In genomic region chr17:76736349-76737081, GRCh38 we compare ENCODE assay signal across 7 cellular contexts. TPM values are rescaled to one million over a fixed set of nuclear protein-coding genes. Genes with fewer than 3 reads are reported as not detected.
DNase-seq lines count a peak whose midpoint lies in the region; ATAC-seq lines count a peak whose summit lies in the region.

No MANE protein-coding gene starts in this region.

- ATAC-seq in GM18498 (IDR thresholded peaks at IDR 0.05; ENCODE audit: unreplicated experiment) = peak; percentile 27
- peak; percentile 18 for ATAC-seq in HG02763 (IDR thresholded peaks at IDR 0.05; ENCODE audit: unreplicated experiment)
- peak; percentile 7 to 8 for ATAC-seq in activated T-cell treated with anti-CD3 and anti-CD28 coated beads, Interleukin-2, amount 50 U/mL, for 4 hours
- ATAC-seq in stimulated activated naive CD8-positive, alpha-beta T cell treated with anti-CD3 and anti-CD28 coated beads, Interleukin-15, Interleukin-2, amounts not matched to agents 100 U/mL and 50 U/mL, for 24 hours = peak; percentile 16

- 0 to 1% methylated on average over 83 to 117 of the region's 117 CpGs for WGBS in esophagus, 2 donors

- H3K4me1 ChIP-seq in esophagus (ENCODE audit: control insufficient read depth in 2 of 2, insufficient read depth in 2 of 2, low read length in 1 of 2) (peaks cover 0 to 2% of the 10 kb centered on the region in 2 donors), muscle layer of colon (ENCODE audit: insufficient read depth, low read length) (peaks cover 73% of the 10 kb centered on the region)

- peaks cover 0 to 7% of the 10 kb centered on the region in 2 donors for H3K36me3 ChIP-seq in esophagus (ENCODE audit: control insufficient read depth in 2 of 2, insufficient read depth in 2 of 2, low read length in 1 of 2)
- H3K36me3 ChIP-seq in muscle layer of colon (ENCODE audit: insufficient read depth, low read length) = peaks cover 37% of the 10 kb centered on the region

- H3K9me3 ChIP-seq in esophagus (ENCODE audit: control insufficient read depth in 2 of 2, insufficient read depth in 1 of 2, low read depth in 1 of 2, low read length in 1 of 2) (no peaks in the 10 kb centered on the region), muscle layer of colon (ENCODE audit: low read length) (no peaks in the 10 kb centered on the region)

- H3K9ac ChIP-seq in muscle layer of colon (ENCODE audit: low read length) = peak overlapping the region; percentile 95

- H3K4me1 Mint-ChIP-seq in activated T-cell treated with anti-CD3 and anti-CD28 coated beads, Interleukin-2, amount 50 U/mL, for 4 hours (ENCODE audit: low read depth) = peaks cover 42% of the 10 kb centered on the region

- H3K27me3 ChIP-seq in esophagus (ENCODE audit: control insufficient read depth in 1 of 2, insufficient read depth in 2 of 2, low read length in 2 of 2) (no peaks in the 10 kb centered on the region), muscle layer of colon (ENCODE audit: control insufficient read depth in 1 of 2, insufficient read depth in 2 of 2, low read length in 2 of 2) (no peaks in the 10 kb centered on the region)

- peak overlapping the region; percentile 100 for H3K27ac ChIP-seq in esophagus (ENCODE audit: low read depth in 2 of 2, low read length in 1 of 2)
- H3K27ac ChIP-seq in muscle layer of colon (ENCODE audit: low read depth, low read length) = peak overlapping the region; percentile 100

- H3K9me3 Mint-ChIP-seq in activated T-cell treated with anti-CD3 and anti-CD28 coated beads, Interleukin-2, amount 50 U/mL, for 4 hours = no peaks in the 10 kb centered on the region

- H3K36me3 Mint-ChIP-seq in activated T-cell treated with anti-CD3 and anti-CD28 coated beads, Interleukin-2, amount 50 U/mL, for 4 hours (ENCODE audit: insufficient read depth) = peaks cover 42% of the 10 kb centered on the region

- DNase-seq in NCI-H510A treated with DMSO at 0.1 percent for 48 hours (lab: John Stamatoyannopoulos, UW) = peak; percentile 54
- DNase-seq in activated T-cell treated with anti-CD3 and anti-CD28 coated beads, Interleukin-2, amount 50 U/mL, for 4 hours = peak; percentile 64
- DNase-seq in stimulated activated naive CD8-positive, alpha-beta T cell treated with anti-CD3 and anti-CD28 coated beads, Interleukin-15, Interleukin-2, amounts not matched to agents 100 U/mL and 50 U/mL, for 24 hours = peak; percentile 71

- no peaks in the 10 kb centered on the region for H3K27me3 Mint-ChIP-seq in activated T-cell treated with anti-CD3 and anti-CD28 coated beads, Interleukin-2, amount 50 U/mL, for 4 hours (ENCODE audit: low read depth)

- peak overlapping the region; percentile 90 for H3K4me3 Mint-ChIP-seq in activated T-cell treated with anti-CD3 and anti-CD28 coated beads, Interleukin-2, amount 50 U/mL, for 4 hours

- H3K4me3 ChIP-seq in esophagus (ENCODE audit: low read depth in 1 of 2, low read length in 2 of 2) (peak overlapping the region; percentile 87 to 100), muscle layer of colon (ENCODE audit: low read depth in 1 of 2, low read length in 2 of 2) (peak overlapping the region; percentile 88 to 92)

RNA-seq across cellular contexts. Expression of gene SRSF2, which starts 0.6 kb away (rescaled TPM):
- total RNA-seq in activated T-cell treated with anti-CD3 and anti-CD28 coated beads, Interleukin-2, amount 50 U/mL, for 4 hours = 100 to 1,000 TPM; 845 to 927 (median 920) TPM
- 100 to 1,000 TPM; 152 to 242 TPM for polyA plus RNA-seq in esophagus

RNA-seq across cellular contexts. Expression of gene MFSD11, which starts 1.4 kb away (rescaled TPM):
- 10 to 100 TPM; 14.6 to 16.6 (median 15.1) TPM for total RNA-seq in activated T-cell treated with anti-CD3 and anti-CD28 coated beads, Interleukin-2, amount 50 U/mL, for 4 hours
- polyA plus RNA-seq in esophagus = 10 to 100 TPM; 11.3 to 15.4 TPM

RNA-seq across cellular contexts. Expression of gene METTL23, which starts 9.9 kb away (rescaled TPM):
- 10 to 100 TPM; 31.4 to 34.4 (median 31.5) TPM for total RNA-seq in activated T-cell treated with anti-CD3 and anti-CD28 coated beads, Interleukin-2, amount 50 U/mL, for 4 hours
- 10 to 100 TPM; 22.9 to 24.0 TPM for polyA plus RNA-seq in esophagus

RNA-seq across cellular contexts. Expression of gene JMJD6, which starts 10.1 kb away (rescaled TPM):
- 10 to 100 TPM; 67.3 to 73.2 (median 68.7) TPM for total RNA-seq in activated T-cell treated with anti-CD3 and anti-CD28 coated beads, Interleukin-2, amount 50 U/mL, for 4 hours
- polyA plus RNA-seq in esophagus = 10 to 100 TPM; 18.3 to 21.9 TPM

RNA-seq across cellular contexts. Expression of gene MXRA7, which starts 25.8 kb away (rescaled TPM):
- 1 to 10 TPM; 2.0 to 2.3 (median 2.0) TPM for total RNA-seq in activated T-cell treated with anti-CD3 and anti-CD28 coated beads, Interleukin-2, amount 50 U/mL, for 4 hours
- 10 to 100 TPM; 10.0 to 54.0 TPM for polyA plus RNA-seq in esophagus

Comparison
In these comparisons a context has a peak if more than half of its experiments do, and no peak if none do; other contexts are left out.
1. Peak in every context shown above with its lines: DNase-seq, ATAC-seq, H3K4me3 ChIP-seq and H3K27ac ChIP-seq.